In the genomic region with DNA sequence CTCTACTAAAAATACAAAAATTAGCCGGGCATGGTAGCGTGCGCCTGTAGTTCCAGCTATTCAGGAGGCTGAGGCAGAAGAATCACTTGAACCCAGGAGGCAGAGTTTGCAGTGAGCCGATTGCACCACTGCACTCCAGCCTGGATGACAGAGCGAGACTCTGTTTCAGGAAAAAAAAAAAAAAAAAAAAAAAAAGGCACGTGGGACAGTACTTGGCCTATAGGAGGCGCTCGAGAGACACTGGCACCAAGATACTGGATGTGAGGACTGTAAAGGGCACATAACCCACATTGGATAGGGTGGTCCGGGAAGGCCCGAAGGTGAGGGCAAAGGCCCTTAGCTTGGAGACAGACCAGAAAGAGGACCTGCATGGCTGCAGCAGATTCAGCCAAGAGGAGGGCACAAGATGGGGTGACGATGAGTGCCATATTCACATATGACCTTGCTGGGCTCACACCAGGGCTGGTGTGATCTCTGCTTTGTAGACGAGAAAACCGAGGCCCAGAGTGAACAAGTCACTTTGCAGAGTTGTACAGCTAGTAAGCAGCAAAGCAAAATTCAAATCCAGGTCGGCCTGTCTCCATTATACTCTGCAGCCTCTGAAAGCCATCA, we compare ENCODE assay signal across 8 cellular contexts.
A peak's percentile ranks its signal among the peaks of the same experiment; 100 is the strongest.
DNase-seq lines count a peak whose midpoint lies in the region; ATAC-seq and TF ChIP-seq lines count a peak whose summit lies in the region.

No MANE protein-coding gene starts in this region.

- TF ChIP-seq RAD21 in SK-N-SH (IDR thresholded peaks at IDR 0.05; ENCODE audit: low read length), result peak; percentile 37

- POLR2A ChIA-PET in SK-N-SH (lab: Yijun Ruan, JAX), result no interaction called here

- DNase-seq in D341Med (ENCODE audit: low spot score) (peak; percentile 64), H7 (peak; percentile 80), SK-N-SH (peak; percentile 65), erythroblast (lab: John Stamatoyannopoulos, UW) (peak; percentile 66 to 81), renal cortical epithelial cell (ENCODE audit: low read depth) (peak; percentile 22), SW480 (ENCODE audit: low spot score) (no peak), cerebellum (ENCODE audit: low spot score) (no peak)

- no peaks in the 10 kb centered on the region for H3K9me3 ChIP-seq in SK-N-SH

- no peaks in the 10 kb centered on the region; the same call in 1 of the 2 replicates for H3K79me2 ChIP-seq in SK-N-SH (ENCODE audit: insufficient read depth)

- no peaks in the 10 kb centered on the region; a peak in 1 of 4 replicates for H3K4me1 ChIP-seq in SK-N-SH (ENCODE audit: control insufficient read depth in 1 of 2, insufficient read depth in 2 of 2, low read depth in 1 of 2, low read length in 1 of 2)

- no peak overlapping the region for H3K9ac ChIP-seq in SK-N-SH

- no peak for TF ChIP-seq EP300 in SK-N-SH (IDR thresholded peaks at IDR 0.05; ENCODE audit: borderline replicate concordance in 1 of 2, low read depth in 1 of 2, low read length in 1 of 2)

- no peaks in the 10 kb centered on the region for H3F3A ChIP-seq in SK-N-SH (replicated peaks; ENCODE audit: insufficient read depth)

- TF ChIP-seq CTCF in SK-N-SH (IDR thresholded peaks at IDR 0.05), result peak; percentile 75

- H3K4me3 ChIP-seq in H7 (ENCODE audit: insufficient read depth, low read depth, low read length), result no peak overlapping the region
- H3K4me3 ChIP-seq in SK-N-SH (ENCODE audit: low read depth in 2 of 2, low read length in 1 of 2), result peak overlapping the region in 1 of 2 experiments; percentile 16; a peak in 1 of 4 replicates

- CTCF ChIA-PET in SK-N-SH (lab: Yijun Ruan, JAX), result interaction anchor here (0.6 to 6.1 kb wide), 16 partner anchors 8 to 236 kb away, joined by 3 to 51 read pairs (median 4); a partner anchor contains a TSS

- no peak overlapping the region for H2AFZ ChIP-seq in SK-N-SH (ENCODE audit: low read depth)

- WGBS in SK-N-SH (ENCODE audit: low lambda C conversion rate), result 74% methylated on average over 12 of the region's 14 CpGs

- no peaks in the 10 kb centered on the region for H3K9me2 ChIP-seq in SK-N-SH

- H4K20me1 ChIP-seq in SK-N-SH (ENCODE audit: insufficient read depth), result no peaks in the 10 kb centered on the region

- ATAC-seq in HG03039 (IDR thresholded peaks at IDR 0.05; ENCODE audit: unreplicated experiment), result no peak

- H3K36me3 ChIP-seq in H7 (replicated peaks; ENCODE audit: control insufficient read depth, insufficient read depth, low read length), result no peaks in the 10 kb centered on the region
- H3K36me3 ChIP-seq in SK-N-SH (replicated peaks in 1 of 2; ENCODE audit: control insufficient read depth in 1 of 2, insufficient read depth in 2 of 2, low read length in 1 of 2), result no peaks in the 10 kb centered on the region

- TF ChIP-seq POLR2A in erythroblast (IDR thresholded peaks at IDR 0.05; ENCODE audit: low read length), result no peak

- H3K27me3 ChIP-seq in H7 (ENCODE audit: control insufficient read depth, insufficient read depth, low read length), result no peaks in the 10 kb centered on the region
- no peaks in the 10 kb centered on the region for H3K27me3 ChIP-seq in SK-N-SH (ENCODE audit: insufficient read depth)

- H3K4me2 ChIP-seq in SK-N-SH, result no peak overlapping the region

- H3K27ac ChIP-seq in SK-N-SH (ENCODE audit: low read depth in 2 of 2, low read length in 1 of 2), result no peak overlapping the region

TF ChIP-seq in SK-N-SH, 30 proteins besides CTCF, POLR2A, EP300 and RAD21:
- TF ChIP-seq, protein P1, sequence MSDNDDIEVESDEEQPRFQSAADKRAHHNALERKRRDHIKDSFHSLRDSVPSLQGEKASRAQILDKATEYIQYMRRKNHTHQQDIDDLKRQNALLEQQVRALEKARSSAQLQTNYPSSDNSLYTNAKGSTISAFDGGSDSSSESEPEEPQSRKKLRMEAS (IDR thresholded peaks at IDR 0.05; ENCODE audit: low read depth), result 0 out of 2 replicates have a peak, but pooled peaks have one; percentile 20
- TF ChIP-seq, protein P2, sequence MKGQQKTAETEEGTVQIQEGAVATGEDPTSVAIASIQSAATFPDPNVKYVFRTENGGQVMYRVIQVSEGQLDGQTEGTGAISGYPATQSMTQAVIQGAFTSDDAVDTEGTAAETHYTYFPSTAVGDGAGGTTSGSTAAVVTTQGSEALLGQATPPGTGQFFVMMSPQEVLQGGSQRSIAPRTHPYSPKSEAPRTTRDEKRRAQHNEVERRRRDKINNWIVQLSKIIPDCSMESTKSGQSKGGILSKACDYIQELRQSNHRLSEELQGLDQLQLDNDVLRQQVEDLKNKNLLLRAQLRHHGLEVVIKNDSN (IDR thresholded peaks at IDR 0.05; ENCODE audit: borderline replicate concordance, low read depth), result peak; percentile 50; the same call in 1 of the 2 replicates
- no peak for TF ChIP-seq YY1 (IDR thresholded peaks at IDR 0.05; ENCODE audit: low read depth)

Comparison
In these comparisons a context has a peak if more than half of its experiments do, and no peak if none do; other contexts are left out.
1. DNase-seq: peak in D341Med (single experiment), H7 (single experiment), SK-N-SH (single experiment), erythroblast (2 of 2) and renal cortical epithelial cell (single experiment); none in SW480 (single experiment) and cerebellum (single experiment).